ENCODE assay signal across 8 cellular contexts in the genomic region with DNA sequence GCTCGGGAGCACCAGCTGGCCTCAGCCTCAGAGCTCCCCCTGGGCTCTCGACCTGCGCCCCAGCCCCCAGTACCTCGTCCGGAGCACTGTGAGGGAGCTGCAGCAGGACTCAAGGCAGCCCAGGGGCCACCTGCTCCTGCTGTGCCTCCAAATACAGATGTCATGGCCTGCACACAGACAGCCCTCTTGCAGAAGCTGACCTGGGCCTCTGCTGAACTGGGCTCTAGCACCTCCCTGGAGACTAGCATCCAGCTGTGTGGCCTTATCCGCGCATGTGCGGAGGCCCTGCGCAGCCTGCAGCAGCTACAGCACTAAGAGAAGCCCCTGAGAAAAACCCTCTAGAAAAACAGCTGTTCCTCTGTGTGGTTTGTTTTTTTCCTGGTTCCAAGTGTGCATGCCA. TPM values are rescaled to one million over a fixed set of nuclear protein-coding genes. Genes with fewer than 3 reads are reported as not detected.
DNase-seq lines count a peak whose midpoint lies in the region; ATAC-seq and TF ChIP-seq lines count a peak whose summit lies in the region.

No MANE protein-coding gene starts in this region.

- BruUV-seq in MCF 10A (replicated peaks; lab: Mats Ljungman, UMichigan) = no TSS peak

- H3K27me3 ChIP-seq in HL-60 (ENCODE audit: insufficient read depth, poor library complexity, severe bottlenecking) = no peaks in the 10 kb centered on the region
- no peaks in the 10 kb centered on the region for H3K27me3 ChIP-seq in SJCRH30

- CTCF ChIA-PET in MCF 10A (lab: Yijun Ruan, JAX) = interaction anchor here (0.5 to 3.2 kb wide), 19 partner anchors 10 to 242 kb away, joined by 3 to 51 read pairs (median 4); partner anchors contain the start of genes MAP3K11 and PCNX3

- H3K9me3 ChIP-seq in SJCRH30 (replicated peaks) = no peaks in the 10 kb centered on the region

- H3K36me3 ChIP-seq in SJCRH30 = no peaks in the 10 kb centered on the region

- TF ChIP-seq CTCF in 22Rv1 (IDR thresholded peaks at IDR 0.05) = no peak
- no peak for TF ChIP-seq CTCF in HL-60 (IDR thresholded peaks at IDR 0.05; ENCODE audit: insufficient read depth, low read length)
- no peak for TF ChIP-seq CTCF in MCF 10A (IDR thresholded peaks at IDR 0.05; ENCODE audit: unreplicated experiment)
- no peak for TF ChIP-seq CTCF in mesothelial cell of epicardium (IDR thresholded peaks at IDR 0.05; ENCODE audit: unreplicated experiment)

- peak overlapping the region; percentile 97 for H3K4me3 Mint-ChIP-seq in MCF 10A (ENCODE audit: unreplicated experiment)
- peak overlapping the region; percentile 99 for H3K4me3 Mint-ChIP-seq in mesothelial cell of epicardium

- POLR2A ChIA-PET in MCF 10A (lab: Yijun Ruan, JAX) = interaction anchor here (0.7 to 4.8 kb wide), 15 partner anchors 11 to 431 kb away, joined by 3 to 103 read pairs (median 7); partner anchors contain the start of genes BANF1, EIF1AD, KAT5 and MALAT1

- H3K36me3 Mint-ChIP-seq in MCF 10A (ENCODE audit: insufficient read depth, unreplicated experiment) (peaks cover 54% of the 10 kb centered on the region), mesothelial cell of epicardium (no peaks in the 10 kb centered on the region)

- DNase-seq in HL-60 (ENCODE audit: low read depth in 1 of 2, low spot score in 1 of 2) (no peak), MCF 10A (ENCODE audit: unreplicated experiment) (no peak), mesothelial cell of epicardium (ENCODE audit: low spot score in 2 of 2, unreplicated experiment in 2 of 2) (no peak), SJCRH30 (no peak), DMS153 treated with DMSO at 0.1 percent for 48 hours (lab: John Stamatoyannopoulos, UW; ENCODE audit: unreplicated experiment) (no peak), NCI-H526 (lab: John Stamatoyannopoulos, UW) (no peak)

- H3K27ac Mint-ChIP-seq in MCF 10A (ENCODE audit: low read depth, unreplicated experiment) = peak overlapping the region; percentile 54
- H3K27ac Mint-ChIP-seq in mesothelial cell of epicardium = peak overlapping the region; percentile 98

- H3K4me3 ChIP-seq in HL-60 (replicated peaks; ENCODE audit: insufficient read depth, low read length) (peak overlapping the region; percentile 100), SJCRH30 (no peak overlapping the region; the same call in 1 of the 2 replicates)

- H3K4me1 ChIP-seq in SJCRH30 = peaks cover 25% of the 10 kb centered on the region

- H3K27me3 Mint-ChIP-seq in MCF 10A (ENCODE audit: insufficient read depth, unreplicated experiment) = no peaks in the 10 kb centered on the region
- peaks cover 7% of the 10 kb centered on the region for H3K27me3 Mint-ChIP-seq in mesothelial cell of epicardium (ENCODE audit: low read depth)

- H3K4me1 Mint-ChIP-seq in MCF 10A (ENCODE audit: insufficient read depth, unreplicated experiment) = peaks cover 33% of the 10 kb centered on the region
- H3K4me1 Mint-ChIP-seq in mesothelial cell of epicardium = peaks cover 57% of the 10 kb centered on the region

- H3K27ac ChIP-seq in 22Rv1 = peak overlapping the region; percentile 96
- H3K27ac ChIP-seq in HL-60 (replicated peaks) = peak overlapping the region; percentile 52; the same call in 1 of the 2 replicates
- H3K27ac ChIP-seq in SJCRH30 = no peak overlapping the region

- intact Hi-C loops in MCF 10A (cut with micrococcal nuclease) = no loop called here

- ATAC-seq in GM21360 (IDR thresholded peaks at IDR 0.05; ENCODE audit: unreplicated experiment) = no peak

- H3K9me3 Mint-ChIP-seq in MCF 10A (ENCODE audit: unreplicated experiment) (no peaks in the 10 kb centered on the region), mesothelial cell of epicardium (no peaks in the 10 kb centered on the region)

RNA-seq across cellular contexts. Expression of gene FAM89B, which starts 0.9 kb away (rescaled TPM):
- total RNA-seq in MCF 10A (2022) (16.7 and 21.6 TPM in 2 replicates), mesothelial cell of epicardium (56.7 to 61.5 TPM (median 57.6 TPM) in 3 replicates)
- total RNA-seq in SJCRH30 (2014; rRNA removed; shearing (Covaris generic)) = 18.3 and 21.5 TPM in 2 replicates

RNA-seq across cellular contexts. Expression of gene ZNRD2, which starts 1.1 kb away (rescaled TPM):
- total RNA-seq in MCF 10A (2022) = 65.4 and 68.5 TPM in 2 replicates
- 23.1 to 27.8 TPM (median 27.4 TPM) in 3 replicates for total RNA-seq in mesothelial cell of epicardium
- total RNA-seq in SJCRH30 (2014; rRNA removed; shearing (Covaris generic)) = 30.6 and 32.6 TPM in 2 replicates

RNA-seq across cellular contexts. Expression of gene EHBP1L1, which starts 4.4 kb away (rescaled TPM):
- 31.3 and 40.6 TPM in 2 replicates for total RNA-seq in MCF 10A (2022)
- 30.4 to 35.2 TPM (median 33.8 TPM) in 3 replicates for total RNA-seq in mesothelial cell of epicardium
- total RNA-seq in SJCRH30 (2014; rRNA removed; shearing (Covaris generic)) = 16.8 and 18.5 TPM in 2 replicates

RNA-seq across cellular contexts. Expression of gene LTBP3, which starts 13.3 kb away (rescaled TPM):
- total RNA-seq in MCF 10A (2022) = 10.6 and 11.0 TPM in 2 replicates
- 314 to 333 TPM (median 318 TPM) in 3 replicates for total RNA-seq in mesothelial cell of epicardium
- 13.2 and 17.2 TPM in 2 replicates for total RNA-seq in SJCRH30 (2014; rRNA removed; shearing (Covaris generic))

RNA-seq across cellular contexts. Expression of gene KCNK7, which starts 24.2 kb away (rescaled TPM):
- 0.25 TPM in 1 of 2 replicates, not detected in the other for total RNA-seq in MCF 10A (2022)
- total RNA-seq in mesothelial cell of epicardium = 0.95 to 2.4 TPM (median 1.7 TPM) in 3 replicates
- 0.28 TPM in 1 of 2 replicates, not detected in the other for total RNA-seq in SJCRH30 (2014; rRNA removed; shearing (Covaris generic))
